Comparison of ENCODE assay signal across 8 cellular contexts in genomic region chr9:114154597-114155102, GRCh38. TPM values are rescaled to one million over a fixed set of nuclear protein-coding genes. Genes with fewer than 3 reads are reported as not detected.
DNase-seq lines count a peak whose midpoint lies in the region; ATAC-seq and TF ChIP-seq lines count a peak whose summit lies in the region.

No MANE protein-coding gene starts in this region.

- H3K4me3 ChIP-seq in CD4-positive, CD25-positive, alpha-beta regulatory T cell (ENCODE audit: low read depth, low read length) = no peak overlapping the region

- peaks cover 0 to 20% (median 9%) of the 10 kb centered on the region in 4 donors for H3K4me1 Mint-ChIP-seq in CD4-positive, CD25-positive, alpha-beta regulatory T cell
- H3K4me1 Mint-ChIP-seq in endothelial cell (ENCODE audit: unreplicated experiment) (peaks cover 31% of the 10 kb centered on the region), neural crest cell (peaks cover 38% of the 10 kb centered on the region)

- H3K9me3 ChIP-seq in CD4-positive, CD25-positive, alpha-beta regulatory T cell (ENCODE audit: control insufficient read depth in 2 of 2, low read length in 2 of 2) = no peaks in the 10 kb centered on the region

- DNase-seq in CD4-positive, CD25-positive, alpha-beta regulatory T cell = no peak
- peak; percentile 46 for DNase-seq in HuH-7.5 (ENCODE audit: low spot score)
- DNase-seq in endothelial cell (ENCODE audit: low spot score) = no peak
- no peak for DNase-seq in neural crest cell (ENCODE audit: low read depth, low spot score)
- no peak for DNase-seq in NK-92 treated with Interleukin-12 subunit alpha and Interleukin-12 subunit beta, amount 100 ng/mL, for 24 hours (lab: John Stamatoyannopoulos, UW)
- DNase-seq in midbrain (lab: John Stamatoyannopoulos, UW) = no peak

- H3K4me3 Mint-ChIP-seq in CD4-positive, CD25-positive, alpha-beta regulatory T cell = peak overlapping the region; percentile 61 to 67 (median 66)
- peak overlapping the region; percentile 76 for H3K4me3 Mint-ChIP-seq in endothelial cell (ENCODE audit: unreplicated experiment)
- H3K4me3 Mint-ChIP-seq in neural crest cell = peak overlapping the region; percentile 81

- H3K27me3 ChIP-seq in CD4-positive, CD25-positive, alpha-beta regulatory T cell (ENCODE audit: control insufficient read depth, insufficient read depth, low read length) = peaks cover 8% of the 10 kb centered on the region

- no peaks in the 10 kb centered on the region for H3K36me3 Mint-ChIP-seq in CD4-positive, CD25-positive, alpha-beta regulatory T cell
- peaks cover 12% of the 10 kb centered on the region for H3K36me3 Mint-ChIP-seq in endothelial cell (ENCODE audit: low read depth, unreplicated experiment)
- no peaks in the 10 kb centered on the region for H3K36me3 Mint-ChIP-seq in neural crest cell (ENCODE audit: low read depth)

- no peak for TF ChIP-seq CTCF in endothelial cell (IDR thresholded peaks at IDR 0.05; ENCODE audit: unreplicated experiment)
- TF ChIP-seq CTCF in neural crest cell (conservative IDR thresholded peaks at IDR 0.05) = no peak

- no peak overlapping the region for H3K27ac Mint-ChIP-seq in CD4-positive, CD25-positive, alpha-beta regulatory T cell
- H3K27ac Mint-ChIP-seq in endothelial cell (ENCODE audit: unreplicated experiment) (no peak overlapping the region), neural crest cell (ENCODE audit: unreplicated experiment) (no peak overlapping the region)

- H3K27ac ChIP-seq in CD4-positive, CD25-positive, alpha-beta regulatory T cell (ENCODE audit: insufficient read depth, low read length, poor library complexity, severe bottlenecking) = no peak overlapping the region

- peaks cover 0 to 2% (median 0%) of the 10 kb centered on the region in 7 donors for H3K9me3 Mint-ChIP-seq in CD4-positive, CD25-positive, alpha-beta regulatory T cell
- H3K9me3 Mint-ChIP-seq in endothelial cell (ENCODE audit: unreplicated experiment) = no peaks in the 10 kb centered on the region
- H3K9me3 Mint-ChIP-seq in neural crest cell = no peaks in the 10 kb centered on the region

- ATAC-seq in CD4-positive, CD25-positive, alpha-beta regulatory T cell (ENCODE audit: low read depth in 2 of 2) = no peak
- no peak for ATAC-seq in HG02973 (IDR thresholded peaks at IDR 0.05; ENCODE audit: unreplicated experiment)
- no peak for ATAC-seq in GM21737 (IDR thresholded peaks at IDR 0.05; ENCODE audit: unreplicated experiment)

- H3K4me1 ChIP-seq in CD4-positive, CD25-positive, alpha-beta regulatory T cell (ENCODE audit: control insufficient read depth, insufficient read depth, low read length, poor library complexity, severe bottlenecking) = peaks cover 17% of the 10 kb centered on the region

- H3K36me3 ChIP-seq in CD4-positive, CD25-positive, alpha-beta regulatory T cell (ENCODE audit: control insufficient read depth, insufficient read depth, low read length) = no peaks in the 10 kb centered on the region

- peaks cover 44% of the 10 kb centered on the region for H3K27me3 Mint-ChIP-seq in CD4-positive, CD25-positive, alpha-beta regulatory T cell
- H3K27me3 Mint-ChIP-seq in endothelial cell (ENCODE audit: unreplicated experiment) = peaks cover 25% of the 10 kb centered on the region
- peaks cover 49% of the 10 kb centered on the region for H3K27me3 Mint-ChIP-seq in neural crest cell (ENCODE audit: low read depth)

RNA-seq across cellular contexts. Expression of gene COL27A1, which starts 0.7 kb away (rescaled TPM):
- total RNA-seq in CD4-positive, CD25-positive, alpha-beta regulatory T cell = 0.30 TPM
- polyA plus RNA-seq in CD4-positive, CD25-positive, alpha-beta regulatory T cell = not detected
- total RNA-seq in endothelial cell (ENCODE audit: unreplicated experiment) (61.4 TPM), neural crest cell (15.3 and 20.3 TPM in 2 replicates)

RNA-seq across cellular contexts. Expression of gene KIF12, which starts 55.6 kb away (rescaled TPM):
- total RNA-seq in CD4-positive, CD25-positive, alpha-beta regulatory T cell = not detected
- polyA plus RNA-seq in CD4-positive, CD25-positive, alpha-beta regulatory T cell = not detected
- 0.26 TPM for total RNA-seq in endothelial cell (ENCODE audit: unreplicated experiment)
- total RNA-seq in neural crest cell = not detected in 2 replicates

Comparison
In these comparisons a context has a peak if more than half of its experiments do, and no peak if none do; other contexts are left out.
1. RNA of gene COL27A1, which starts 0.7 kb away (total RNA-seq): 61.4 TPM in endothelial cell (single experiment) and 15.3 to 20.3 TPM in neural crest cell; 0.30 TPM in CD4-positive, CD25-positive, alpha-beta regulatory T cell (single experiment); every median in the first group is over 10 times any median in the second.
2. Peak in every context shown above with its lines, with median percentiles within 50 percentile points of each other: H3K4me3 Mint-ChIP-seq.